In genomic region chr10:18660816-18661431, GRCh38 we compare ENCODE assay signal across 8 cellular contexts. TPM values are rescaled to one million over a fixed set of nuclear protein-coding genes. Genes with fewer than 3 reads are reported as not detected.
DNase-seq lines count a peak whose midpoint lies in the region; ATAC-seq lines count a peak whose summit lies in the region.

No MANE protein-coding gene starts in this region.

- H3K27ac Mint-ChIP-seq in activated CD8-positive, alpha-beta memory T cell treated with anti-CD3 and anti-CD28 coated beads, Interleukin-2, amount 10 ng/mL, durations not matched to agents 7 days and 5 days, result peak overlapping the region; percentile 65
- H3K27ac Mint-ChIP-seq in activated T-helper 2 cell treated with anti-CD3 and anti-CD28 coated beads, Interferon-gamma antibody, Interleukin-2, Interleukin-4, amounts not matched to agents 10 μg/mL and 5 μg/mL and 100 μg/mL, durations not matched to agents 14 hours and 24 hours and 36 hours, result peak overlapping the region; percentile 7
- H3K27ac Mint-ChIP-seq in stimulated activated naive B cell treated with anti-CD40 and anti-IgM and Interleukin-4, amounts not matched to agents 10 μg/mL and 1 μg/mL and 100 μg/mL, for 72 hours, result peak overlapping the region; percentile 1

- H3K36me3 Mint-ChIP-seq in activated CD8-positive, alpha-beta memory T cell treated with anti-CD3 and anti-CD28 coated beads, Interleukin-2, amount 10 ng/mL, durations not matched to agents 7 days and 5 days, result peaks cover 19% of the 10 kb centered on the region
- peaks cover 39% of the 10 kb centered on the region for H3K36me3 Mint-ChIP-seq in activated T-helper 2 cell treated with anti-CD3 and anti-CD28 coated beads, Interferon-gamma antibody, Interleukin-2, Interleukin-4, amounts not matched to agents 10 μg/mL and 5 μg/mL and 100 μg/mL, durations not matched to agents 14 hours and 24 hours and 36 hours (ENCODE audit: low read depth)
- peaks cover 10 to 15% of the 10 kb centered on the region in 2 donors for H3K36me3 Mint-ChIP-seq in stimulated activated naive B cell treated with anti-CD40 and anti-IgM and Interleukin-4, amounts not matched to agents 10 μg/mL and 1 μg/mL and 100 μg/mL, for 72 hours

- no peaks in the 10 kb centered on the region for H3K27me3 Mint-ChIP-seq in activated CD8-positive, alpha-beta memory T cell treated with anti-CD3 and anti-CD28 coated beads, Interleukin-2, amount 10 ng/mL, durations not matched to agents 7 days and 5 days
- H3K27me3 Mint-ChIP-seq in activated T-helper 2 cell treated with anti-CD3 and anti-CD28 coated beads, Interferon-gamma antibody, Interleukin-2, Interleukin-4, amounts not matched to agents 10 μg/mL and 5 μg/mL and 100 μg/mL, durations not matched to agents 14 hours and 24 hours and 36 hours (ENCODE audit: low read depth), result no peaks in the 10 kb centered on the region
- no peaks in the 10 kb centered on the region for H3K27me3 Mint-ChIP-seq in stimulated activated naive B cell treated with anti-CD40 and anti-IgM and Interleukin-4, amounts not matched to agents 10 μg/mL and 1 μg/mL and 100 μg/mL, for 72 hours

- peak overlapping the region; percentile 97 for H3K4me3 ChIP-seq in iPS-18c (ENCODE audit: insufficient read depth, low read depth, low read length)

- H3K4me3 Mint-ChIP-seq in activated CD8-positive, alpha-beta memory T cell treated with anti-CD3 and anti-CD28 coated beads, Interleukin-2, amount 10 ng/mL, durations not matched to agents 7 days and 5 days, result peak overlapping the region; percentile 95
- peak overlapping the region; percentile 94 for H3K4me3 Mint-ChIP-seq in activated T-helper 2 cell treated with anti-CD3 and anti-CD28 coated beads, Interferon-gamma antibody, Interleukin-2, Interleukin-4, amounts not matched to agents 10 μg/mL and 5 μg/mL and 100 μg/mL, durations not matched to agents 14 hours and 24 hours and 36 hours (ENCODE audit: low read depth)
- peak overlapping the region; percentile 49 to 50 for H3K4me3 Mint-ChIP-seq in stimulated activated naive B cell treated with anti-CD40 and anti-IgM and Interleukin-4, amounts not matched to agents 10 μg/mL and 1 μg/mL and 100 μg/mL, for 72 hours

- ATAC-seq in activated CD8-positive, alpha-beta memory T cell treated with anti-CD3 and anti-CD28 coated beads, Interleukin-2, amount 10 ng/mL, durations not matched to agents 7 days and 5 days, result no peak
- ATAC-seq in stimulated activated naive B cell treated with anti-CD40 and anti-IgM and Interleukin-4, amounts not matched to agents 10 μg/mL and 1 μg/mL and 100 μg/mL, for 72 hours (replicated peaks), result no peak

- H3K9me3 Mint-ChIP-seq in activated CD8-positive, alpha-beta memory T cell treated with anti-CD3 and anti-CD28 coated beads, Interleukin-2, amount 10 ng/mL, durations not matched to agents 7 days and 5 days (ENCODE audit: low read depth), result no peaks in the 10 kb centered on the region
- no peaks in the 10 kb centered on the region for H3K9me3 Mint-ChIP-seq in activated T-helper 2 cell treated with anti-CD3 and anti-CD28 coated beads, Interferon-gamma antibody, Interleukin-2, Interleukin-4, amounts not matched to agents 10 μg/mL and 5 μg/mL and 100 μg/mL, durations not matched to agents 14 hours and 24 hours and 36 hours
- no peaks in the 10 kb centered on the region for H3K9me3 Mint-ChIP-seq in stimulated activated naive B cell treated with anti-CD40 and anti-IgM and Interleukin-4, amounts not matched to agents 10 μg/mL and 1 μg/mL and 100 μg/mL, for 72 hours

- H3K4me1 Mint-ChIP-seq in activated CD8-positive, alpha-beta memory T cell treated with anti-CD3 and anti-CD28 coated beads, Interleukin-2, amount 10 ng/mL, durations not matched to agents 7 days and 5 days, result peaks cover 50% of the 10 kb centered on the region
- peaks cover 38% of the 10 kb centered on the region for H3K4me1 Mint-ChIP-seq in activated T-helper 2 cell treated with anti-CD3 and anti-CD28 coated beads, Interferon-gamma antibody, Interleukin-2, Interleukin-4, amounts not matched to agents 10 μg/mL and 5 μg/mL and 100 μg/mL, durations not matched to agents 14 hours and 24 hours and 36 hours (ENCODE audit: low read depth)
- peaks cover 20 to 57% of the 10 kb centered on the region in 2 donors for H3K4me1 Mint-ChIP-seq in stimulated activated naive B cell treated with anti-CD40 and anti-IgM and Interleukin-4, amounts not matched to agents 10 μg/mL and 1 μg/mL and 100 μg/mL, for 72 hours

- no peak for DNase-seq in activated CD8-positive, alpha-beta memory T cell treated with anti-CD3 and anti-CD28 coated beads, Interleukin-2, amount 10 ng/mL, durations not matched to agents 7 days and 5 days
- no peak for DNase-seq in activated CD8-positive, alpha-beta memory T cell treated with anti-CD3 and anti-CD28 coated beads for 24 hours
- no peak for DNase-seq in activated T-helper 2 cell treated with anti-CD3 and anti-CD28 coated beads, Interferon-gamma antibody, Interleukin-2, Interleukin-4, amounts not matched to agents 10 μg/mL and 5 μg/mL and 100 μg/mL, durations not matched to agents 14 hours and 24 hours and 36 hours (ENCODE audit: low spot score)
- DNase-seq in stimulated activated naive B cell treated with anti-CD40 and anti-IgM and Interleukin-4, amounts not matched to agents 10 μg/mL and 1 μg/mL and 100 μg/mL, for 72 hours, result no peak
- DNase-seq in NCI-H128 (lab: John Stamatoyannopoulos, UW; ENCODE audit: unreplicated experiment), result no peak
- DNase-seq in COLO829 (ENCODE audit: low spot score), result no peak
- no peak for DNase-seq in NCI-H2081 treated with DMSO at 0.1 percent for 48 hours (lab: John Stamatoyannopoulos, UW)

- CTCF ChIA-PET in activated CD8-positive, alpha-beta memory T cell treated with anti-CD3 and anti-CD28 coated beads, Interleukin-2, amount 10 ng/mL, durations not matched to agents 7 days and 5 days (lab: Charles Lee), result no interaction called here

- intact Hi-C loops in activated T-helper 2 cell treated with anti-CD3 and anti-CD28 coated beads, Interferon-gamma antibody, Interleukin-2, Interleukin-4, amounts not matched to agents 10 μg/mL and 5 μg/mL and 100 μg/mL, durations not matched to agents 14 hours and 24 hours and 36 hours (cut with micrococcal nuclease), result loop anchor here (2.0 kb wide), 1 partner anchor 54 kb away; no protein-coding TSS in a partner anchor

- H3K9me3 ChIP-seq in iPS-18c (ENCODE audit: control insufficient read depth, insufficient read depth, low read length), result no peaks in the 10 kb centered on the region

RNA-seq across cellular contexts. Expression of gene ARL5B, which starts 1.7 kb away (rescaled TPM):
- total RNA-seq in activated CD8-positive, alpha-beta memory T cell treated with anti-CD3 and anti-CD28 coated beads, Interleukin-2, amount 10 ng/mL, durations not matched to agents 7 days and 5 days, result 10 to 100 TPM; 10.6 to 12.2 TPM
- 26.1 and 26.4 TPM in 2 replicates for total RNA-seq in activated T-helper 2 cell treated with anti-CD3 and anti-CD28 coated beads, Interferon-gamma antibody, Interleukin-2, Interleukin-4, amounts not matched to agents 10 μg/mL and 5 μg/mL and 100 μg/mL, durations not matched to agents 14 hours and 24 hours and 36 hours

RNA-seq across cellular contexts. Expression of gene NSUN6, which starts 9.5 kb away (rescaled TPM):
- total RNA-seq in activated CD8-positive, alpha-beta memory T cell treated with anti-CD3 and anti-CD28 coated beads, Interleukin-2, amount 10 ng/mL, durations not matched to agents 7 days and 5 days, result 10 to 100 TPM; 19.0 to 24.9 TPM
- 13.7 and 16.4 TPM in 2 replicates for total RNA-seq in activated T-helper 2 cell treated with anti-CD3 and anti-CD28 coated beads, Interferon-gamma antibody, Interleukin-2, Interleukin-4, amounts not matched to agents 10 μg/mL and 5 μg/mL and 100 μg/mL, durations not matched to agents 14 hours and 24 hours and 36 hours

Comparison
In these comparisons a context has a peak if more than half of its experiments do, and no peak if none do; other contexts are left out.
1. H3K27ac Mint-ChIP-seq: peak in every context shown above with its lines; median percentile 65 in activated CD8-positive, alpha-beta memory T cell treated with anti-CD3 and anti-CD28 coated beads, Interleukin-2, amount 10 ng/mL, durations not matched to agents 7 days and 5 days; 7 in activated T-helper 2 cell treated with anti-CD3 and anti-CD28 coated beads, Interferon-gamma antibody, Interleukin-2, Interleukin-4, amounts not matched to agents 10 μg/mL and 5 μg/mL and 100 μg/mL, durations not matched to agents 14 hours and 24 hours and 36 hours; 1 in stimulated activated naive B cell treated with anti-CD40 and anti-IgM and Interleukin-4, amounts not matched to agents 10 μg/mL and 1 μg/mL and 100 μg/mL, for 72 hours.